ENCODE assay signal across 28 cellular contexts in genomic region chr2:59383473-59383872, GRCh38.
A peak's percentile ranks its signal among the peaks of the same experiment; 100 is the strongest.
DNase-seq lines count a peak whose midpoint lies in the region; ATAC-seq and TF ChIP-seq lines count a peak whose summit lies in the region.
"Had no signal": no experiment of that assay in that cellular context is flagged by ENCODE, and none has a peak within 500 bp of the region (broad histone marks: within the 10 kb centered on the region; RNA-seq: fewer than 3 reads in every experiment).

No MANE protein-coding gene starts in this region.

- TF ChIP-seq CTCF in GM13977 (IDR thresholded peaks at IDR 0.05; ENCODE audit: extremely low read depth, insufficient read depth, missing control alignments): no peak

- H3K4me1 Mint-ChIP-seq in activated T-helper 17 cell treated with anti-CD3 and anti-CD28 coated beads, Interleukin-2, amount 50 U/mL, for 72 hours: no peaks in the 10 kb centered on the region
- H3K4me1 Mint-ChIP-seq: CD4-positive, alpha-beta memory T cell; central memory CD8-positive, alpha-beta T cell; endodermal cell; nephron had no signal

- no peaks in the 10 kb centered on the region for H3K36me3 Mint-ChIP-seq in activated T-helper 17 cell treated with anti-CD3 and anti-CD28 coated beads, Interleukin-2, amount 50 U/mL, for 72 hours (ENCODE audit: low read depth)
- H3K36me3 Mint-ChIP-seq: CD4-positive, alpha-beta memory T cell had no signal

- ATAC-seq in GM18873 (IDR thresholded peaks at IDR 0.05; ENCODE audit: low FRiP score, unreplicated experiment) (no peak), HG02870 (IDR thresholded peaks at IDR 0.05; ENCODE audit: unreplicated experiment) (no peak)
- ATAC-seq in activated T-helper 17 cell treated with anti-CD3 and anti-CD28 coated beads, Interleukin-2, amount 50 U/mL, for 72 hours (replicated peaks): no peak
- ATAC-seq: activated T-cell treated with anti-CD3 and anti-CD28 coated beads, Interleukin-2, amount 50 U/mL, for 4 hours; esophagus mucosa; heart right ventricle had no signal

- DNase-seq in COR-L47 (lab: John Stamatoyannopoulos, UW): peak; percentile 58
- DNase-seq in NCI-H1105 (lab: John Stamatoyannopoulos, UW): peak; percentile 68
- peak; percentile 27 for DNase-seq in NCI-H2081 treated with DMSO at 0.1 percent for 48 hours (lab: John Stamatoyannopoulos, UW)
- peak; percentile 90 for DNase-seq in NCI-H748 treated with DMSO at 0.1 percent for 48 hours (lab: John Stamatoyannopoulos, UW)
- DNase-seq in GM13977 (ENCODE audit: low spot score): no peak
- DNase-seq: activated CD4-positive, alpha-beta T cell treated with anti-CD3 and anti-CD28 coated beads for 48 hours; activated T-cell treated with anti-CD3 and anti-CD28 coated beads, Interleukin-2, amount 50 U/mL, for 4 hours; AML-193; CD4-positive, alpha-beta memory T cell; endodermal cell; foreskin fibroblast; heart right ventricle; KG1; MM.1S; NCI-H2171; OCI-M1; retina; SK-N-SH; stomach; T-helper 2 cell; tibial artery had no signal

- in situ Hi-C loops in GM13977 (cut with MboI; ENCODE audit: low pct_unique_long_range_greater_than_20kb, low sequenced_read_pairs, unreplicated experiment): no loop called here

- no peak overlapping the region for H3K4me3 Mint-ChIP-seq in activated T-helper 17 cell treated with anti-CD3 and anti-CD28 coated beads, Interleukin-2, amount 50 U/mL, for 72 hours
- H3K4me3 Mint-ChIP-seq: activated T-cell treated with anti-CD3 and anti-CD28 coated beads, Interleukin-2, amount 50 U/mL, for 4 hours; CD4-positive, alpha-beta memory T cell; central memory CD8-positive, alpha-beta T cell; dendritic cell treated with granulocyte-macrophage colony-stimulating factor and Interleukin-4, amounts not matched to agents 40 ng/mL and 50 ng/mL, for 4 days; endodermal cell; nephron had no signal

- H3K27me3 Mint-ChIP-seq in activated T-helper 17 cell treated with anti-CD3 and anti-CD28 coated beads, Interleukin-2, amount 50 U/mL, for 72 hours: no peaks in the 10 kb centered on the region
- H3K27me3 Mint-ChIP-seq: CD4-positive, alpha-beta memory T cell; central memory CD8-positive, alpha-beta T cell; dendritic cell treated with granulocyte-macrophage colony-stimulating factor and Interleukin-4, amounts not matched to agents 40 ng/mL and 50 ng/mL, for 4 days had no signal

- peaks cover 15% of the 10 kb centered on the region for H3K9me3 Mint-ChIP-seq in activated T-helper 17 cell treated with anti-CD3 and anti-CD28 coated beads, Interleukin-2, amount 50 U/mL, for 72 hours
- H3K9me3 Mint-ChIP-seq: endodermal cell had no signal

- H3K27ac Mint-ChIP-seq in activated T-helper 17 cell treated with anti-CD3 and anti-CD28 coated beads, Interleukin-2, amount 50 U/mL, for 72 hours: no peak overlapping the region
- H3K27ac Mint-ChIP-seq: CD4-positive, alpha-beta memory T cell; dendritic cell treated with granulocyte-macrophage colony-stimulating factor and Interleukin-4, amounts not matched to agents 40 ng/mL and 50 ng/mL, for 4 days; endodermal cell; nephron had no signal
